18 cellular contexts compared by ENCODE assay signal in genomic region chr7:3591944-3592343, GRCh38.
DNase-seq lines count a peak whose midpoint lies in the region; ATAC-seq, FAIRE-seq and TF ChIP-seq lines count a peak whose summit lies in the region.
"Had no signal": no experiment of that assay in that cellular context is flagged by ENCODE, and none has a peak within 500 bp of the region (broad histone marks: within the 10 kb centered on the region; RNA-seq: fewer than 3 reads in every experiment).

No MANE protein-coding gene starts in this region.

- no peak for FAIRE-seq in HepG2 (lab: Jason Lieb, UNC)
- FAIRE-seq: A204.1 had no signal

- BruUV-seq in HepG2 (replicated peaks; lab: Mats Ljungman, UMichigan): no TSS peak

- TF ChIP-seq EP300 in HepG2 (IDR thresholded peaks at IDR 0.05; ENCODE audit: low read depth in 2 of 2, low read length in 2 of 2) (no peak), HepG2 (CRISPR knock-in tag; IDR thresholded peaks at IDR 0.05; ENCODE audit: borderline replicate concordance) (no peak)

- no peaks in the 10 kb centered on the region for H4K20me1 ChIP-seq in HepG2 (ENCODE audit: insufficient read depth, low read length)

- H3K79me2 ChIP-seq in HepG2 (ENCODE audit: insufficient read depth, low read length): no peaks in the 10 kb centered on the region

- H3K4me1 ChIP-seq in HepG2 (ENCODE audit: insufficient read depth, low read length) (peaks cover 35% of the 10 kb centered on the region), right lobe of liver (no peaks in the 10 kb centered on the region), mesodermal cell (ENCODE audit: control insufficient read depth, insufficient read depth, low read length, poor library complexity, severe bottlenecking) (peaks cover 10% of the 10 kb centered on the region)
- H3K4me1 ChIP-seq: SJCRH30 had no signal

- in situ Hi-C loops in HepG2 (cut with HindIII; ENCODE audit: extremely low pct_ligation_motif_present, low pct_unique_long_range_greater_than_20kb): no loop called here
- in situ Hi-C loops in ACHN (cut with HindIII; ENCODE audit: low pct_ligation_motif_present, low pct_unique_long_range_greater_than_20kb, low sequenced_read_pairs): no loop called here

- H3K9ac ChIP-seq in HepG2 (ENCODE audit: insufficient read depth, low read depth, low read length): no peak overlapping the region
- H3K9ac ChIP-seq: KMS-11 had no signal

- no peak overlapping the region for H2AFZ ChIP-seq in HepG2 (ENCODE audit: low read length)

- WGBS in HepG2 (ENCODE audit: low lambda C conversion rate): 83% methylated on average over 4 of the region's 4 CpGs
- WGBS in right lobe of liver (ENCODE audit: insufficient coverage, low coverage, low lambda C conversion rate, missing lambda C conversion rate): 62% methylated on average over 4 of the region's 4 CpGs
- 67% methylated on average over 1 of the region's 4 CpGs; no CpG with 5 or more reads in 1 of the 2 experiments for WGBS in mesodermal cell (ENCODE audit: insufficient coverage in 2 of 2), 2 experiments

- TF ChIP-seq CTCF in HepG2 (CRISPR knock-in tag; IDR thresholded peaks at IDR 0.05): no peak
- no peak for TF ChIP-seq CTCF in right lobe of liver (IDR thresholded peaks at IDR 0.05)
- TF ChIP-seq CTCF in dorsolateral prefrontal cortex (IDR thresholded peaks at IDR 0.05 in 54 of 56, conservative IDR thresholded peaks at IDR 0.05 in 2 of 56; ENCODE audit: low read depth in 1 of 56, partially characterized antibody in 56 of 56): no peak
- no peak for TF ChIP-seq CTCF in natural killer cell (IDR thresholded peaks at IDR 0.05)

- TF ChIP-seq RAD21 in HepG2 (CRISPR knock-in tag; IDR thresholded peaks at IDR 0.05): no peak

- H3K36me3 ChIP-seq in HepG2 (replicated peaks in 1 of 2; ENCODE audit: control insufficient read depth in 1 of 2, insufficient read depth in 2 of 2, low read length in 2 of 2): no peaks in the 10 kb centered on the region
- H3K36me3 ChIP-seq in right lobe of liver: no peaks in the 10 kb centered on the region
- no peaks in the 10 kb centered on the region for H3K36me3 ChIP-seq in mesodermal cell (ENCODE audit: control insufficient read depth, insufficient read depth, low read length)
- H3K36me3 ChIP-seq: SJCRH30 had no signal

- H3K4me3 ChIP-seq in HepG2 (replicated peaks in 1 of 3; ENCODE audit: insufficient read depth in 1 of 3, low read depth in 2 of 3, low read length in 3 of 3) (no peak overlapping the region), right lobe of liver (no peak overlapping the region), dorsolateral prefrontal cortex (peak overlapping the region in 30 of 59 donors; percentile 3 to 55 (median 28)), mesodermal cell (ENCODE audit: extremely low read depth, insufficient read depth, low read length, poor library complexity, severe bottlenecking) (no peak overlapping the region)
- H3K4me3 ChIP-seq: SJCRH30 had no signal

- H3K4me3 Mint-ChIP-seq in natural killer cell: no peak overlapping the region
- H3K4me3 Mint-ChIP-seq: CD4-positive, CD25-positive, alpha-beta regulatory T cell; HFFc6 had no signal

- H3K9me3 Mint-ChIP-seq in natural killer cell: no peaks in the 10 kb centered on the region
- H3K9me3 Mint-ChIP-seq: CD4-positive, CD25-positive, alpha-beta regulatory T cell had no signal

- H3K36me3 Mint-ChIP-seq in natural killer cell: no peaks in the 10 kb centered on the region
- H3K36me3 Mint-ChIP-seq: CD4-positive, CD25-positive, alpha-beta regulatory T cell had no signal

- no peak overlapping the region for H3K27ac Mint-ChIP-seq in natural killer cell
- H3K27ac Mint-ChIP-seq: CD4-positive, CD25-positive, alpha-beta regulatory T cell; HFFc6 had no signal

- H3K4me1 Mint-ChIP-seq in natural killer cell: no peaks in the 10 kb centered on the region
- H3K4me1 Mint-ChIP-seq: CD4-positive, CD25-positive, alpha-beta regulatory T cell had no signal

- TF ChIP-seq POLR2A in HepG2 (IDR thresholded peaks at IDR 0.05; ENCODE audit: insufficient read depth in 1 of 2, low read depth in 2 of 2, low read length in 2 of 2) (no peak), right lobe of liver (IDR thresholded peaks at IDR 0.05) (no peak)

- H3K27ac ChIP-seq in HepG2 (ENCODE audit: extremely low read length, insufficient read depth, low read length) (no peak overlapping the region), right lobe of liver (no peak overlapping the region), dorsolateral prefrontal cortex (no peak overlapping the region), mesodermal cell (ENCODE audit: low read depth, low read length, severe bottlenecking) (peak overlapping the region; percentile 4)
- H3K27ac ChIP-seq: KMS-11, RWPE1, SJCRH30 had no signal

- intact Hi-C loops in HepG2 (cut with micrococcal nuclease; ENCODE audit: unreplicated experiment) (no loop called here), right lobe of liver (cut with DNase I) (no loop called here), dorsolateral prefrontal cortex (cut with DNase I) (no loop called here), natural killer cell (cut with micrococcal nuclease) (no loop called here)

- POLR2A ChIA-PET in HepG2 (lab: Yijun Ruan, JAX): no interaction called here

- CTCF ChIA-PET in HepG2 (lab: Yijun Ruan, JAX; ENCODE audit: low intra/inter-chr PET ratio, low total read pairs): no interaction called here

- H3K27me3 Mint-ChIP-seq in natural killer cell (ENCODE audit: low read depth in 2 of 2): peaks cover 16 to 33% of the 10 kb centered on the region in 2 donors

- H3K4me2 ChIP-seq in HepG2 (ENCODE audit: low read depth, low read length): peak overlapping the region; percentile 9; the same call in 1 of the 2 replicates
- H3K4me2 ChIP-seq: KMS-11 had no signal

- H3K9me3 ChIP-seq in HepG2 (ENCODE audit: low read length) (no peaks in the 10 kb centered on the region), right lobe of liver (no peaks in the 10 kb centered on the region), mesodermal cell (ENCODE audit: control insufficient read depth, low read length) (no peaks in the 10 kb centered on the region)
- H3K9me3 ChIP-seq: SJCRH30 had no signal

- ATAC-seq in HepG2: no peak
- ATAC-seq in right lobe of liver: no peak
- ATAC-seq in natural killer cell: no peak

- H3K27me3 ChIP-seq in HepG2 (ENCODE audit: control insufficient read depth in 1 of 2, insufficient read depth in 2 of 2, low read length in 2 of 2) (no peaks in the 10 kb centered on the region), right lobe of liver (no peaks in the 10 kb centered on the region), dorsolateral prefrontal cortex (peaks cover 0 to 5% (median 0%) of the 10 kb centered on the region in 45 donors)
- H3K27me3 ChIP-seq: SJCRH30 had no signal

- DNase-seq in HepG2 (ENCODE audit: low spot score) (no peak), right lobe of liver (no peak), dorsolateral prefrontal cortex (no peak), ACHN (no peak), NCI-H345 (lab: John Stamatoyannopoulos, UW) (no peak), natural killer cell (no peak), DMS 273 treated with DMSO at 0.1 percent for 48 hours (lab: John Stamatoyannopoulos, UW) (no peak)
- DNase-seq: AML-193; CD4-positive, CD25-positive, alpha-beta regulatory T cell; DND-41; GF-D8; HFFc6; NCI-H2171; SJCRH30 had no signal

TF ChIP-seq in HepG2, 621 proteins besides CTCF, POLR2A, EP300 and RAD21:
- peak; percentile 42; the same call in 1 of the 2 replicates for TF ChIP-seq RFX5 (IDR thresholded peaks at IDR 0.05; ENCODE audit: low read depth, low read length)
- TF ChIP-seq ZNF703 (CRISPR knock-in tag; IDR thresholded peaks at IDR 0.05; ENCODE audit: borderline replicate concordance): no peak

Comparison
In these comparisons a context has a peak if more than half of its experiments do, and no peak if none do; other contexts are left out.
1. H3K4me3 ChIP-seq: peak in dorsolateral prefrontal cortex (30 of 59); none in HepG2 (0 of 3), right lobe of liver (0 of 3) and mesodermal cell (single experiment).